ENCODE assay signal across 1 cellular context in genomic region chr15:72339777-72340177, GRCh38.
A peak's percentile ranks its signal among the peaks of the same experiment; 100 is the strongest.
TF ChIP-seq lines count a peak whose summit lies in the region.

No MANE protein-coding gene starts in this region.

TF ChIP-seq in A549, 52 proteins besides CTCF, POLR2A, EP300 and RAD21:
- TF ChIP-seq, protein P1, sequence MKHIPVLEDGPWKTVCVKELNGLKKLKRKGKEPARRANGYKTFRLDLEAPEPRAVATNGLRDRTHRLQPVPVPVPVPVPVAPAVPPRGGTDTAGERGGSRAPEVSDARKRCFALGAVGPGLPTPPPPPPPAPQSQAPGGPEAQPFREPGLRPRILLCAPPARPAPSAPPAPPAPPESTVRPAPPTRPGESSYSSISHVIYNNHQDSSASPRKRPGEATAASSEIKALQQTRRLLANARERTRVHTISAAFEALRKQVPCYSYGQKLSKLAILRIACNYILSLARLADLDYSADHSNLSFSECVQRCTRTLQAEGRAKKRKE (CRISPR knock-in tag; IDR thresholded peaks at IDR 0.05; ENCODE audit: low read depth): peak; percentile 13; the same call in 1 of the 2 replicates
- TF ChIP-seq KDM5A (IDR thresholded peaks at IDR 0.05): no peak
- 0 out of 3 replicates have a peak, but pooled peaks have one; percentile 10 for TF ChIP-seq SMC3 (IDR thresholded peaks at IDR 0.05)
- TF ChIP-seq SREBF2 (IDR thresholded peaks at IDR 0.05): no peak
- TF ChIP-seq, protein P2, sequence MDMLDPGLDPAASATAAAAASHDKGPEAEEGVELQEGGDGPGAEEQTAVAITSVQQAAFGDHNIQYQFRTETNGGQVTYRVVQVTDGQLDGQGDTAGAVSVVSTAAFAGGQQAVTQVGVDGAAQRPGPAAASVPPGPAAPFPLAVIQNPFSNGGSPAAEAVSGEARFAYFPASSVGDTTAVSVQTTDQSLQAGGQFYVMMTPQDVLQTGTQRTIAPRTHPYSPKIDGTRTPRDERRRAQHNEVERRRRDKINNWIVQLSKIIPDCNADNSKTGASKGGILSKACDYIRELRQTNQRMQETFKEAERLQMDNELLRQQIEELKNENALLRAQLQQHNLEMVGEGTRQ (IDR thresholded peaks at IDR 0.05): no peak
- TF ChIP-seq CBX8 (IDR thresholded peaks at IDR 0.05): no peak
- TF ChIP-seq JUN (IDR thresholded peaks at IDR 0.05): peak in 1 of 2 experiments; percentile 44; a peak in 3 of 5 replicates
- TF ChIP-seq, protein P3, sequence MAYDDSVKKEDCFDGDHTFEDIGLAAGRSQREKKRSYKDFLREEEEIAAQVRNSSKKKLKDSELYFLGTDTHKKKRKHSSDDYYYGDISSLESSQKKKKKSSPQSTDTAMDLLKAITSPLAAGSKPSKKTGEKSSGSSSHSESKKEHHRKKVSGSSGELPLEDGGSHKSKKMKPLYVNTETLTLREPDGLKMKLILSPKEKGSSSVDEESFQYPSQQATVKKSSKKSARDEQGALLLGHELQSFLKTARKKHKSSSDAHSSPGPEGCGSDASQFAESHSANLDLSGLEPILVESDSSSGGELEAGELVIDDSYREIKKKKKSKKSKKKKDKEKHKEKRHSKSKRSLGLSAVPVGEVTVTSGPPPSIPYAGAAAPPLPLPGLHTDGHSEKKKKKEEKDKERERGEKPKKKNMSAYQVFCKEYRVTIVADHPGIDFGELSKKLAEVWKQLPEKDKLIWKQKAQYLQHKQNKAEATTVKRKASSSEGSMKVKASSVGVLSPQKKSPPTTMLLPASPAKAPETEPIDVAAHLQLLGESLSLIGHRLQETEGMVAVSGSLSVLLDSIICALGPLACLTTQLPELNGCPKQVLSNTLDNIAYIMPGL (CRISPR knock-in tag; IDR thresholded peaks at IDR 0.05; ENCODE audit: borderline replicate concordance): no peak
- TF ChIP-seq FOSL2 (IDR thresholded peaks at IDR 0.05): no peak
- peak; percentile 86 for TF ChIP-seq FOSL2 (CRISPR knock-in tag; IDR thresholded peaks at IDR 0.05)
- no peak for TF ChIP-seq PHF8 (IDR thresholded peaks at IDR 0.05; ENCODE audit: borderline replicate concordance, low read depth)
- TF ChIP-seq, protein P4, sequence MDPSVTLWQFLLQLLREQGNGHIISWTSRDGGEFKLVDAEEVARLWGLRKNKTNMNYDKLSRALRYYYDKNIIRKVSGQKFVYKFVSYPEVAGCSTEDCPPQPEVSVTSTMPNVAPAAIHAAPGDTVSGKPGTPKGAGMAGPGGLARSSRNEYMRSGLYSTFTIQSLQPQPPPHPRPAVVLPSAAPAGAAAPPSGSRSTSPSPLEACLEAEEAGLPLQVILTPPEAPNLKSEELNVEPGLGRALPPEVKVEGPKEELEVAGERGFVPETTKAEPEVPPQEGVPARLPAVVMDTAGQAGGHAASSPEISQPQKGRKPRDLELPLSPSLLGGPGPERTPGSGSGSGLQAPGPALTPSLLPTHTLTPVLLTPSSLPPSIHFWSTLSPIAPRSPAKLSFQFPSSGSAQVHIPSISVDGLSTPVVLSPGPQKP (IDR thresholded peaks at IDR 0.05; ENCODE audit: low read depth, low read length): no peak
- no peak for TF ChIP-seq TFCP2L1 (CRISPR knock-in tag; IDR thresholded peaks at IDR 0.05)
- 0 out of 2 replicates have a peak, but pooled peaks have one; percentile 32 for TF ChIP-seq RFX5 (IDR thresholded peaks at IDR 0.05)
- no peak for TF ChIP-seq EHF (CRISPR knock-in tag; IDR thresholded peaks at IDR 0.05)
- TF ChIP-seq NFE2L2 (conservative IDR thresholded peaks at IDR 0.05; ENCODE audit: low read length): peak; percentile 77
- no peak for TF ChIP-seq RNF2 (IDR thresholded peaks at IDR 0.05; ENCODE audit: borderline replicate concordance, low read depth)
- TF ChIP-seq, protein P5, sequence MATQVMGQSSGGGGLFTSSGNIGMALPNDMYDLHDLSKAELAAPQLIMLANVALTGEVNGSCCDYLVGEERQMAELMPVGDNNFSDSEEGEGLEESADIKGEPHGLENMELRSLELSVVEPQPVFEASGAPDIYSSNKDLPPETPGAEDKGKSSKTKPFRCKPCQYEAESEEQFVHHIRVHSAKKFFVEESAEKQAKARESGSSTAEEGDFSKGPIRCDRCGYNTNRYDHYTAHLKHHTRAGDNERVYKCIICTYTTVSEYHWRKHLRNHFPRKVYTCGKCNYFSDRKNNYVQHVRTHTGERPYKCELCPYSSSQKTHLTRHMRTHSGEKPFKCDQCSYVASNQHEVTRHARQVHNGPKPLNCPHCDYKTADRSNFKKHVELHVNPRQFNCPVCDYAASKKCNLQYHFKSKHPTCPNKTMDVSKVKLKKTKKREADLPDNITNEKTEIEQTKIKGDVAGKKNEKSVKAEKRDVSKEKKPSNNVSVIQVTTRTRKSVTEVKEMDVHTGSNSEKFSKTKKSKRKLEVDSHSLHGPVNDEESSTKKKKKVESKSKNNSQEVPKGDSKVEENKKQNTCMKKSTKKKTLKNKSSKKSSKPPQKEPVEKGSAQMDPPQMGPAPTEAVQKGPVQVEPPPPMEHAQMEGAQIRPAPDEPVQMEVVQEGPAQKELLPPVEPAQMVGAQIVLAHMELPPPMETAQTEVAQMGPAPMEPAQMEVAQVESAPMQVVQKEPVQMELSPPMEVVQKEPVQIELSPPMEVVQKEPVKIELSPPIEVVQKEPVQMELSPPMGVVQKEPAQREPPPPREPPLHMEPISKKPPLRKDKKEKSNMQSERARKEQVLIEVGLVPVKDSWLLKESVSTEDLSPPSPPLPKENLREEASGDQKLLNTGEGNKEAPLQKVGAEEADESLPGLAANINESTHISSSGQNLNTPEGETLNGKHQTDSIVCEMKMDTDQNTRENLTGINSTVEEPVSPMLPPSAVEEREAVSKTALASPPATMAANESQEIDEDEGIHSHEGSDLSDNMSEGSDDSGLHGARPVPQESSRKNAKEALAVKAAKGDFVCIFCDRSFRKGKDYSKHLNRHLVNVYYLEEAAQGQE (IDR thresholded peaks at IDR 0.05): no peak
- TF ChIP-seq CHD2 (IDR thresholded peaks at IDR 0.05; ENCODE audit: low read length, partially characterized antibody): no peak
- TF ChIP-seq NPAS2 (CRISPR knock-in tag; IDR thresholded peaks at IDR 0.05; ENCODE audit: borderline replicate concordance): no peak
- peak; percentile 57; the same call in 1 of the 2 replicates for TF ChIP-seq GATA3 (IDR thresholded peaks at IDR 0.05; ENCODE audit: borderline replicate concordance)
- TF ChIP-seq HDAC2 (IDR thresholded peaks at IDR 0.05): no peak
- peak; percentile 60; the same call in 1 of the 2 replicates for TF ChIP-seq JUNB (IDR thresholded peaks at IDR 0.05)
- TF ChIP-seq RARB (CRISPR knock-in tag; IDR thresholded peaks at IDR 0.05): no peak
- peak; percentile 69; the same call in 1 of the 2 replicates for TF ChIP-seq HOXB5 (CRISPR knock-in tag; IDR thresholded peaks at IDR 0.05)
- TF ChIP-seq CEBPB (IDR thresholded peaks at IDR 0.05): peak; percentile 54 to 71; a peak in 3 of 4 replicates
- no peak for TF ChIP-seq HOXA7 (CRISPR knock-in tag; IDR thresholded peaks at IDR 0.05)
- TF ChIP-seq MAFK (IDR thresholded peaks at IDR 0.05; ENCODE audit: partially characterized antibody): peak; percentile 99
- TF ChIP-seq FOXS1 (CRISPR knock-in tag; IDR thresholded peaks at IDR 0.05): no peak; the same call in 1 of the 2 replicates
- no peak for TF ChIP-seq KDM1A (IDR thresholded peaks at IDR 0.05; ENCODE audit: low read depth)
- no peak for TF ChIP-seq EHMT2 (IDR thresholded peaks at IDR 0.05; ENCODE audit: low read depth)
- TF ChIP-seq POLR2AphosphoS2 (conservative IDR thresholded peaks at IDR 0.05; ENCODE audit: low read length): no peak
- TF ChIP-seq, protein P6, sequence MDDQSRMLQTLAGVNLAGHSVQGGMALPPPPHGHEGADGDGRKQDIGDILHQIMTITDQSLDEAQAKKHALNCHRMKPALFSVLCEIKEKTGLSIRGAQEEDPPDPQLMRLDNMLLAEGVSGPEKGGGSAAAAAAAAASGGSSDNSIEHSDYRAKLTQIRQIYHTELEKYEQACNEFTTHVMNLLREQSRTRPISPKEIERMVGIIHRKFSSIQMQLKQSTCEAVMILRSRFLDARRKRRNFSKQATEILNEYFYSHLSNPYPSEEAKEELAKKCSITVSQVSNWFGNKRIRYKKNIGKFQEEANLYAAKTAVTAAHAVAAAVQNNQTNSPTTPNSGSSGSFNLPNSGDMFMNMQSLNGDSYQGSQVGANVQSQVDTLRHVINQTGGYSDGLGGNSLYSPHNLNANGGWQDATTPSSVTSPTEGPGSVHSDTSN (IDR thresholded peaks at IDR 0.05): no peak
- TF ChIP-seq MYC (IDR thresholded peaks at IDR 0.05; ENCODE audit: borderline replicate concordance, low read length): peak; percentile 54; the same call in 1 of the 2 replicates
- TF ChIP-seq, protein P7, sequence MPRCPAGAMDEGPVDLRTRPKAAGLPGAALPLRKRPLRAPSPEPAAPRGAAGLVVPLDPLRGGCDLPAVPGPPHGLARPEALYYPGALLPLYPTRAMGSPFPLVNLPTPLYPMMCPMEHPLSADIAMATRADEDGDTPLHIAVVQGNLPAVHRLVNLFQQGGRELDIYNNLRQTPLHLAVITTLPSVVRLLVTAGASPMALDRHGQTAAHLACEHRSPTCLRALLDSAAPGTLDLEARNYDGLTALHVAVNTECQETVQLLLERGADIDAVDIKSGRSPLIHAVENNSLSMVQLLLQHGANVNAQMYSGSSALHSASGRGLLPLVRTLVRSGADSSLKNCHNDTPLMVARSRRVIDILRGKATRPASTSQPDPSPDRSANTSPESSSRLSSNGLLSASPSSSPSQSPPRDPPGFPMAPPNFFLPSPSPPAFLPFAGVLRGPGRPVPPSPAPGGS (IDR thresholded peaks at IDR 0.05): no peak
- TF ChIP-seq HOXB13 (CRISPR knock-in tag; IDR thresholded peaks at IDR 0.05; ENCODE audit: low read depth): no peak
- no peak for TF ChIP-seq NR3C1 (IDR thresholded peaks at IDR 0.05)
- TF ChIP-seq, protein P8, sequence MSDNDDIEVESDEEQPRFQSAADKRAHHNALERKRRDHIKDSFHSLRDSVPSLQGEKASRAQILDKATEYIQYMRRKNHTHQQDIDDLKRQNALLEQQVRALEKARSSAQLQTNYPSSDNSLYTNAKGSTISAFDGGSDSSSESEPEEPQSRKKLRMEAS (IDR thresholded peaks at IDR 0.05): no peak
- no peak for TF ChIP-seq BHLHE40 (IDR thresholded peaks at IDR 0.05; ENCODE audit: low read depth, low read length)
- no peak for TF ChIP-seq CBX2 (IDR thresholded peaks at IDR 0.05; ENCODE audit: borderline replicate concordance, low read depth)
- TF ChIP-seq RCOR1 (IDR thresholded peaks at IDR 0.05; ENCODE audit: low read depth, low read length): no peak
